ENCODE assay signal across 13 cellular contexts in genomic region chr2:242098034-242098433, GRCh38.
DNase-seq lines count a peak whose midpoint lies in the region; ATAC-seq and TF ChIP-seq lines count a peak whose summit lies in the region.
"Had no signal": no experiment of that assay in that cellular context is flagged by ENCODE, and none has a peak within 500 bp of the region (broad histone marks: within the 10 kb centered on the region; RNA-seq: fewer than 3 reads in every experiment).

No MANE protein-coding gene starts in this region.

- H3K79me2 ChIP-seq in MM.1S (ENCODE audit: low read length) (peaks cover 39% of the 10 kb centered on the region), PC-3 (ENCODE audit: low read length) (no peaks in the 10 kb centered on the region), hepatocyte (peaks cover 19% of the 10 kb centered on the region)

- no peaks in the 10 kb centered on the region for H3K9me3 ChIP-seq in MM.1S (replicated peaks; ENCODE audit: insufficient read depth, low read length)
- no peaks in the 10 kb centered on the region for H3K9me3 ChIP-seq in spleen
- no peaks in the 10 kb centered on the region for H3K9me3 ChIP-seq in PC-3 (ENCODE audit: low read length)
- H3K9me3 ChIP-seq in hepatocyte (ENCODE audit: low read depth): no peaks in the 10 kb centered on the region

- peak; percentile 7 for DNase-seq in CD1c-positive myeloid dendritic cell (ENCODE audit: extremely low spot score)
- no peak for DNase-seq in MM.1S
- DNase-seq in spleen: no peak
- no peak for DNase-seq in effector CD8-positive, alpha-beta T cell (lab: John Stamatoyannopoulos, UW)
- no peak for DNase-seq in PC-3
- no peak for DNase-seq in hepatocyte (ENCODE audit: low spot score)
- DNase-seq: DMS79 treated with DMSO at 0.1 percent for 48 hours, H9, NCI-H1092 treated with DMSO at 0.1 percent for 48 hours, NCI-H2081 treated with DMSO at 0.1 percent for 48 hours, NCI-H524 had no signal

- H3K27me3 ChIP-seq in MM.1S (replicated peaks; ENCODE audit: insufficient read depth, low read length) (no peaks in the 10 kb centered on the region), spleen (replicated peaks in 1 of 7) (no peaks in the 10 kb centered on the region), PC-3 (ENCODE audit: low read length) (no peaks in the 10 kb centered on the region), hepatocyte (no peaks in the 10 kb centered on the region)

- TF ChIP-seq POLR2A in spleen (IDR thresholded peaks at IDR 0.05): no peak

- intact Hi-C loops in spleen (cut with DNase I; ENCODE audit: low total_unique reads) (no loop called here), PC-3 (cut with micrococcal nuclease) (no loop called here)

- ATAC-seq in PC-3: no peak

- CTCF ChIA-PET in PC-3 (lab: Charles Lee): no interaction called here

- H3K4me1 ChIP-seq in MM.1S (ENCODE audit: low read length): peaks cover 12% of the 10 kb centered on the region
- peaks cover 0 to 30% (median 14%) of the 10 kb centered on the region in 6 donors for H3K4me1 ChIP-seq in spleen
- H3K4me1 ChIP-seq in PC-3 (ENCODE audit: insufficient read depth, low read length): no peaks in the 10 kb centered on the region
- no peaks in the 10 kb centered on the region for H3K4me1 ChIP-seq in hepatocyte (ENCODE audit: insufficient read depth)

- H3K9me2 ChIP-seq in MM.1S (replicated peaks; ENCODE audit: insufficient read depth, low read length) (no peaks in the 10 kb centered on the region), PC-3 (replicated peaks; ENCODE audit: low read length) (no peaks in the 10 kb centered on the region), hepatocyte (replicated peaks; ENCODE audit: insufficient read depth) (no peaks in the 10 kb centered on the region)

- H2AFZ ChIP-seq in MM.1S (ENCODE audit: low read length) (no peak overlapping the region), PC-3 (ENCODE audit: low read length) (no peak overlapping the region), hepatocyte (no peak overlapping the region)

- POLR2A ChIA-PET in PC-3 (lab: Charles Lee; ENCODE audit: unreplicated experiment): no interaction called here

- 26 to 59% (median 49%) methylated on average over 1 of the region's 1 CpG for WGBS in spleen, 5 donors
- WGBS in hepatocyte (ENCODE audit: low lambda C conversion rate, missing lambda C conversion rate): 82% methylated on average over 1 of the region's 1 CpG

- H3K4me2 ChIP-seq in MM.1S (ENCODE audit: low read depth, low read length) (no peak overlapping the region), PC-3 (ENCODE audit: low read length) (no peak overlapping the region), hepatocyte (no peak overlapping the region)

- no peak overlapping the region for H3K9ac ChIP-seq in MM.1S (ENCODE audit: low read length)
- H3K9ac ChIP-seq in PC-3 (ENCODE audit: low read length): no peak overlapping the region

- H3K4me3 ChIP-seq in MM.1S (ENCODE audit: low read length): no peak overlapping the region
- H3K4me3 ChIP-seq in spleen: no peak overlapping the region
- H3K4me3 ChIP-seq in PC-3 (ENCODE audit: low read length): no peak overlapping the region
- H3K4me3 ChIP-seq in hepatocyte: no peak overlapping the region

- TF ChIP-seq CTCF in MM.1S (IDR thresholded peaks at IDR 0.05; ENCODE audit: low read length) (no peak), VCaP (conservative IDR thresholded peaks at IDR 0.05) (no peak), spleen (IDR thresholded peaks at IDR 0.05 in 8 of 11, conservative IDR thresholded peaks at IDR 0.05 in 3 of 11) (no peak), PC-3 (conservative IDR thresholded peaks at IDR 0.05; ENCODE audit: low read depth, low read length) (no peak), hepatocyte (IDR thresholded peaks at IDR 0.05; ENCODE audit: poor library complexity) (no peak)

- BruUV-seq in PC-3 (replicated peaks; lab: Mats Ljungman, UMichigan): no TSS peak

- H3K36me3 ChIP-seq in MM.1S (replicated peaks; ENCODE audit: insufficient read depth, low read length) (0 out of 2 replicates have a peak, but pooled peaks cover 2% of the 10 kb centered on the region), spleen (peaks cover 0 to 69% (median 16%) of the 10 kb centered on the region in 6 donors), PC-3 (ENCODE audit: low read depth, low read length) (no peaks in the 10 kb centered on the region; the same call in 1 of the 2 replicates), hepatocyte (replicated peaks; ENCODE audit: insufficient read depth, low read depth) (no peaks in the 10 kb centered on the region)

- H3K27ac ChIP-seq in MM.1S (ENCODE audit: low read length): peak overlapping the region; percentile 15; the same call in 1 of the 2 replicates
- H3K27ac ChIP-seq in VCaP: peak overlapping the region; percentile 24; the same call in 1 of the 2 replicates
- H3K27ac ChIP-seq in spleen: peak overlapping the region in 5 of 8 donors; percentile 19 to 68 (median 60)
- H3K27ac ChIP-seq in PC-3 (ENCODE audit: low read length): no peak overlapping the region
- no peak overlapping the region for H3K27ac ChIP-seq in hepatocyte
- H3K27ac ChIP-seq: RWPE1 had no signal

- no peaks in the 10 kb centered on the region for H4K20me1 ChIP-seq in MM.1S (ENCODE audit: insufficient read depth, low read length)
- no peaks in the 10 kb centered on the region for H4K20me1 ChIP-seq in PC-3 (ENCODE audit: low read length)
- H4K20me1 ChIP-seq in hepatocyte (ENCODE audit: insufficient read depth, poor library complexity, severe bottlenecking): peaks cover 4% of the 10 kb centered on the region

- no peaks in the 10 kb centered on the region for H3F3A ChIP-seq in MM.1S (ENCODE audit: insufficient read depth, low read length)
- H3F3A ChIP-seq in PC-3 (ENCODE audit: low read length, unreplicated experiment): no peaks in the 10 kb centered on the region

Comparison
In these comparisons a context has a peak if more than half of its experiments do, and no peak if none do; other contexts are left out.
1. H3K27ac ChIP-seq: peak in MM.1S (single experiment), VCaP (single experiment) and spleen (5 of 8); none in PC-3 (single experiment) and hepatocyte (single experiment).